In genomic region chr1:205240118-205240517, GRCh38 we compare ENCODE assay signal across 23 cellular contexts. TPM values are rescaled to one million over a fixed set of nuclear protein-coding genes. Genes with fewer than 3 reads are reported as not detected.
DNase-seq lines count a peak whose midpoint lies in the region.
"Had no signal": no experiment of that assay in that cellular context is flagged by ENCODE, and none has a peak within 500 bp of the region (broad histone marks: within the 10 kb centered on the region; RNA-seq: fewer than 3 reads in every experiment).

No MANE protein-coding gene starts in this region.

- intact Hi-C loops in activated CD4-positive, alpha-beta memory T cell treated with anti-CD3 and anti-CD28 coated beads for 36 hours (cut with micrococcal nuclease): no loop called here

- no peak overlapping the region for H3K27ac Mint-ChIP-seq in activated CD4-positive, alpha-beta memory T cell treated with anti-CD3 and anti-CD28 coated beads for 36 hours
- H3K27ac Mint-ChIP-seq in activated CD4-positive, alpha-beta memory T cell treated with anti-CD3 and anti-CD28 coated beads, Interleukin-2, amount 10 ng/mL, durations not matched to agents 7 days and 5 days: no peak overlapping the region
- H3K27ac Mint-ChIP-seq: immature natural killer cell; naive thymus-derived CD4-positive, alpha-beta T cell had no signal

- peaks cover 1% of the 10 kb centered on the region for H3K36me3 Mint-ChIP-seq in activated CD4-positive, alpha-beta memory T cell treated with anti-CD3 and anti-CD28 coated beads for 36 hours
- H3K36me3 Mint-ChIP-seq in activated CD4-positive, alpha-beta memory T cell treated with anti-CD3 and anti-CD28 coated beads, Interleukin-2, amount 10 ng/mL, durations not matched to agents 7 days and 5 days (ENCODE audit: low read depth): no peaks in the 10 kb centered on the region

- H3K27me3 Mint-ChIP-seq in activated CD4-positive, alpha-beta memory T cell treated with anti-CD3 and anti-CD28 coated beads for 36 hours: peaks cover 5% of the 10 kb centered on the region
- peaks cover 13% of the 10 kb centered on the region for H3K27me3 Mint-ChIP-seq in activated CD4-positive, alpha-beta memory T cell treated with anti-CD3 and anti-CD28 coated beads, Interleukin-2, amount 10 ng/mL, durations not matched to agents 7 days and 5 days
- H3K27me3 Mint-ChIP-seq: central memory CD8-positive, alpha-beta T cell had no signal

- no peaks in the 10 kb centered on the region for H3K27me3 ChIP-seq in layer of hippocampus (ENCODE audit: control insufficient read depth, insufficient read depth, low read length)
- H3K27me3 ChIP-seq: heart left ventricle, ovary had no signal

- H3K9me3 Mint-ChIP-seq in activated CD4-positive, alpha-beta memory T cell treated with anti-CD3 and anti-CD28 coated beads for 36 hours: no peaks in the 10 kb centered on the region
- H3K9me3 Mint-ChIP-seq in activated CD4-positive, alpha-beta memory T cell treated with anti-CD3 and anti-CD28 coated beads, Interleukin-2, amount 10 ng/mL, durations not matched to agents 7 days and 5 days: no peaks in the 10 kb centered on the region
- H3K9me3 Mint-ChIP-seq: central memory CD8-positive, alpha-beta T cell; immature natural killer cell; naive thymus-derived CD4-positive, alpha-beta T cell had no signal

- DNase-seq in activated CD4-positive, alpha-beta memory T cell treated with anti-CD3 and anti-CD28 coated beads for 36 hours: peak; percentile 51
- DNase-seq in activated CD4-positive, alpha-beta memory T cell treated with anti-CD3 and anti-CD28 coated beads, Interleukin-2, amount 10 ng/mL, durations not matched to agents 7 days and 5 days: no peak
- DNase-seq in NCI-H82 (lab: John Stamatoyannopoulos, UW) (peak; percentile 93), retina (no peak), NCI-H774 (lab: John Stamatoyannopoulos, UW) (no peak), EL (no peak)
- peak; percentile 24 for DNase-seq in stimulated activated CD8-positive, alpha-beta memory T cell treated with anti-CD3 and anti-CD28 coated beads, Interleukin-4, amount 100 ng/mL, for 48 hours
- DNase-seq: activated CD4-positive, CD25-positive, alpha-beta regulatory T cell; activated naive CD4-positive, alpha-beta T cell; effector memory CD4-positive, alpha-beta T cell; heart left ventricle; immature natural killer cell; naive thymus-derived CD4-positive, alpha-beta T cell; NCI-H1417 treated with DMSO at 0.1 percent for 48 hours; NCI-H2171; NCI-H748 treated with DMSO at 0.1 percent for 48 hours; PC-9; stimulated activated CD4-positive, alpha-beta T cell treated with anti-CD3 and anti-CD28 coated beads, Interleukin-1b, Interleukin-23, amount 100 ng/mL, for 48 hours; stimulated activated naive CD8-positive, alpha-beta T cell treated with anti-CD3 and anti-CD28 coated beads, Interleukin-15, Interleukin-2, amounts not matched to agents 100 U/mL and 50 U/mL, for 24 hours had no signal

- H3K4me3 Mint-ChIP-seq in activated CD4-positive, alpha-beta memory T cell treated with anti-CD3 and anti-CD28 coated beads for 36 hours: no peak overlapping the region
- H3K4me3 Mint-ChIP-seq in activated CD4-positive, alpha-beta memory T cell treated with anti-CD3 and anti-CD28 coated beads, Interleukin-2, amount 10 ng/mL, durations not matched to agents 7 days and 5 days: no peak overlapping the region
- H3K4me3 Mint-ChIP-seq: central memory CD8-positive, alpha-beta T cell; immature natural killer cell; naive thymus-derived CD4-positive, alpha-beta T cell had no signal

- H3K4me1 Mint-ChIP-seq in activated CD4-positive, alpha-beta memory T cell treated with anti-CD3 and anti-CD28 coated beads for 36 hours (ENCODE audit: low read depth): peaks cover 34% of the 10 kb centered on the region
- peaks cover 13% of the 10 kb centered on the region for H3K4me1 Mint-ChIP-seq in activated CD4-positive, alpha-beta memory T cell treated with anti-CD3 and anti-CD28 coated beads, Interleukin-2, amount 10 ng/mL, durations not matched to agents 7 days and 5 days
- H3K4me1 Mint-ChIP-seq: immature natural killer cell had no signal

- peak overlapping the region; percentile 73 for H3K27ac ChIP-seq in layer of hippocampus (ENCODE audit: low read depth, low read length)
- H3K27ac ChIP-seq: A549, heart left ventricle, PC-9 had no signal

- CTCF ChIA-PET in activated CD4-positive, alpha-beta memory T cell treated with anti-CD3 and anti-CD28 coated beads for 36 hours (lab: Charles Lee): interaction anchor here (0.6 to 6.6 kb wide), 5 partner anchors 11 to 115 kb away, joined by 3 to 54 read pairs (median 5); partner anchors contain the start of gene TMCC2
- CTCF ChIA-PET in activated CD4-positive, alpha-beta memory T cell treated with anti-CD3 and anti-CD28 coated beads, Interleukin-2, amount 10 ng/mL, durations not matched to agents 7 days and 5 days (lab: Charles Lee): interaction anchor here (1.1 to 3.5 kb wide), 5 partner anchors 10 to 249 kb away, joined by 3 to 14 read pairs (median 4); no protein-coding TSS in a partner anchor

- POLR2A ChIA-PET in activated CD4-positive, alpha-beta memory T cell treated with anti-CD3 and anti-CD28 coated beads for 36 hours (lab: Charles Lee): interaction anchor here (1.2 kb wide), 1 partner anchor 10 kb away, joined by 5 read pairs; no protein-coding TSS in a partner anchor
- POLR2A ChIA-PET in activated CD4-positive, alpha-beta memory T cell treated with anti-CD3 and anti-CD28 coated beads, Interleukin-2, amount 10 ng/mL, durations not matched to agents 7 days and 5 days (lab: Charles Lee): interaction anchor here (1.0 to 1.2 kb wide), 2 partner anchors 10 to 30 kb away, joined by 3 read pairs; no protein-coding TSS in a partner anchor

RNA-seq across cellular contexts. Expression of gene TMCC2, which starts 12.4 kb away (rescaled TPM):
- total RNA-seq in activated CD4-positive, alpha-beta memory T cell treated with anti-CD3 and anti-CD28 coated beads for 36 hours: 10 to 100 TPM in 1 of 2 experiments, 1 to 10 TPM in 1; 9.8 to 10.1 TPM
- total RNA-seq in activated CD4-positive, alpha-beta memory T cell treated with anti-CD3 and anti-CD28 coated beads, Interleukin-2, amount 10 ng/mL, durations not matched to agents 7 days and 5 days: 1 to 10 TPM; 1.8 TPM

RNA-seq across cellular contexts. Expression of gene DSTYK, which starts 28.6 kb away (rescaled TPM):
- total RNA-seq in activated CD4-positive, alpha-beta memory T cell treated with anti-CD3 and anti-CD28 coated beads for 36 hours: 1 to 10 TPM; 9.0 to 9.8 TPM
- total RNA-seq in activated CD4-positive, alpha-beta memory T cell treated with anti-CD3 and anti-CD28 coated beads, Interleukin-2, amount 10 ng/mL, durations not matched to agents 7 days and 5 days: 1 to 10 TPM; 8.8 to 9.2 TPM

Comparison
In these comparisons a context has a peak if more than half of its experiments do, and no peak if none do; other contexts are left out.
1. DNase-seq: peak in activated CD4-positive, alpha-beta memory T cell treated with anti-CD3 and anti-CD28 coated beads for 36 hours (single experiment), NCI-H82 (single experiment) and stimulated activated CD8-positive, alpha-beta memory T cell treated with anti-CD3 and anti-CD28 coated beads, Interleukin-4, amount 100 ng/mL, for 48 hours (single experiment); none in activated CD4-positive, alpha-beta memory T cell treated with anti-CD3 and anti-CD28 coated beads, Interleukin-2, amount 10 ng/mL, durations not matched to agents 7 days and 5 days (single experiment), retina (single experiment), NCI-H774 (single experiment) and EL (single experiment).